Comparison of ENCODE assay signal across 1 cellular context in genomic region chr15:67506775-67507747, GRCh38.
TF ChIP-seq lines count a peak whose summit lies in the region.

No MANE protein-coding gene starts in this region.

TF ChIP-seq in K562, 482 proteins besides CTCF, POLR2A, EP300 and RAD21 (continued from another document and continues in another):
- TF ChIP-seq BHLHE40 (IDR thresholded peaks at IDR 0.05; ENCODE audit: low read length): no peak
- no peak for TF ChIP-seq ZNF140 (CRISPR knock-in tag; IDR thresholded peaks at IDR 0.05)
- no peak for TF ChIP-seq KLF16 (IDR thresholded peaks at IDR 0.05)
- no peak for TF ChIP-seq ETV5 (CRISPR knock-in tag; IDR thresholded peaks at IDR 0.05; ENCODE audit: low read depth)
- TF ChIP-seq ZNF217 (CRISPR knock-in tag; IDR thresholded peaks at IDR 0.05): no peak
- no peak for TF ChIP-seq ZNF75A (CRISPR knock-in tag; IDR thresholded peaks at IDR 0.05)
- peak; percentile 51; the same call in 1 of the 2 replicates for TF ChIP-seq ATF7 (IDR thresholded peaks at IDR 0.05)
- TF ChIP-seq NCOA2 (IDR thresholded peaks at IDR 0.05; ENCODE audit: partially characterized antibody in 2 of 2): no peak
- no peak for TF ChIP-seq LEF1 (IDR thresholded peaks at IDR 0.05)
- no peak for TF ChIP-seq ZNF165 (CRISPR knock-in tag; IDR thresholded peaks at IDR 0.05; ENCODE audit: borderline replicate concordance)
- TF ChIP-seq ZNF395 (CRISPR knock-in tag; IDR thresholded peaks at IDR 0.05): no peak; the same call in 1 of the 2 replicates
- TF ChIP-seq GTF2E2 (tag; IDR thresholded peaks at IDR 0.05): no peak
- TF ChIP-seq RBM25 (IDR thresholded peaks at IDR 0.05; ENCODE audit: low read depth, low read length, severe bottlenecking): no peak
- no peak for TF ChIP-seq NR4A1 (CRISPR knock-in tag; IDR thresholded peaks at IDR 0.05)
- 0 out of 2 replicates have a peak, but pooled peaks have one; percentile 35 for TF ChIP-seq NR4A1 (tag; IDR thresholded peaks at IDR 0.05)
- TF ChIP-seq ZBTB12 (CRISPR knock-in tag; IDR thresholded peaks at IDR 0.05): no peak
- TF ChIP-seq ZNF175 (CRISPR knock-in tag; IDR thresholded peaks at IDR 0.05; ENCODE audit: low read depth): peak; percentile 46; the same call in 1 of the 2 replicates
- no peak for TF ChIP-seq PYGO2 (tag; IDR thresholded peaks at IDR 0.05)
- TF ChIP-seq, protein P1, sequence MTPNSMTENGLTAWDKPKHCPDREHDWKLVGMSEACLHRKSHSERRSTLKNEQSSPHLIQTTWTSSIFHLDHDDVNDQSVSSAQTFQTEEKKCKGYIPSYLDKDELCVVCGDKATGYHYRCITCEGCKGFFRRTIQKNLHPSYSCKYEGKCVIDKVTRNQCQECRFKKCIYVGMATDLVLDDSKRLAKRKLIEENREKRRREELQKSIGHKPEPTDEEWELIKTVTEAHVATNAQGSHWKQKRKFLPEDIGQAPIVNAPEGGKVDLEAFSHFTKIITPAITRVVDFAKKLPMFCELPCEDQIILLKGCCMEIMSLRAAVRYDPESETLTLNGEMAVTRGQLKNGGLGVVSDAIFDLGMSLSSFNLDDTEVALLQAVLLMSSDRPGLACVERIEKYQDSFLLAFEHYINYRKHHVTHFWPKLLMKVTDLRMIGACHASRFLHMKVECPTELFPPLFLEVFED (CRISPR knock-in tag; conservative IDR thresholded peaks at IDR 0.05): no peak
- TF ChIP-seq BRF1 (IDR thresholded peaks at IDR 0.05; ENCODE audit: borderline replicate concordance, extremely low read depth, insufficient read length): no peak
- TF ChIP-seq, protein P2, sequence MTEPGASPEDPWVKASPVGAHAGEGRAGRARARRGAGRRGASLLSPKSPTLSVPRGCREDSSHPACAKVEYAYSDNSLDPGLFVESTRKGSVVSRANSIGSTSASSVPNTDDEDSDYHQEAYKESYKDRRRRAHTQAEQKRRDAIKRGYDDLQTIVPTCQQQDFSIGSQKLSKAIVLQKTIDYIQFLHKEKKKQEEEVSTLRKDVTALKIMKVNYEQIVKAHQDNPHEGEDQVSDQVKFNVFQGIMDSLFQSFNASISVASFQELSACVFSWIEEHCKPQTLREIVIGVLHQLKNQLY (CRISPR knock-in tag; conservative IDR thresholded peaks at IDR 0.05): no peak
- no peak for TF ChIP-seq ZEB2 (IDR thresholded peaks at IDR 0.05)
- TF ChIP-seq, protein P3, sequence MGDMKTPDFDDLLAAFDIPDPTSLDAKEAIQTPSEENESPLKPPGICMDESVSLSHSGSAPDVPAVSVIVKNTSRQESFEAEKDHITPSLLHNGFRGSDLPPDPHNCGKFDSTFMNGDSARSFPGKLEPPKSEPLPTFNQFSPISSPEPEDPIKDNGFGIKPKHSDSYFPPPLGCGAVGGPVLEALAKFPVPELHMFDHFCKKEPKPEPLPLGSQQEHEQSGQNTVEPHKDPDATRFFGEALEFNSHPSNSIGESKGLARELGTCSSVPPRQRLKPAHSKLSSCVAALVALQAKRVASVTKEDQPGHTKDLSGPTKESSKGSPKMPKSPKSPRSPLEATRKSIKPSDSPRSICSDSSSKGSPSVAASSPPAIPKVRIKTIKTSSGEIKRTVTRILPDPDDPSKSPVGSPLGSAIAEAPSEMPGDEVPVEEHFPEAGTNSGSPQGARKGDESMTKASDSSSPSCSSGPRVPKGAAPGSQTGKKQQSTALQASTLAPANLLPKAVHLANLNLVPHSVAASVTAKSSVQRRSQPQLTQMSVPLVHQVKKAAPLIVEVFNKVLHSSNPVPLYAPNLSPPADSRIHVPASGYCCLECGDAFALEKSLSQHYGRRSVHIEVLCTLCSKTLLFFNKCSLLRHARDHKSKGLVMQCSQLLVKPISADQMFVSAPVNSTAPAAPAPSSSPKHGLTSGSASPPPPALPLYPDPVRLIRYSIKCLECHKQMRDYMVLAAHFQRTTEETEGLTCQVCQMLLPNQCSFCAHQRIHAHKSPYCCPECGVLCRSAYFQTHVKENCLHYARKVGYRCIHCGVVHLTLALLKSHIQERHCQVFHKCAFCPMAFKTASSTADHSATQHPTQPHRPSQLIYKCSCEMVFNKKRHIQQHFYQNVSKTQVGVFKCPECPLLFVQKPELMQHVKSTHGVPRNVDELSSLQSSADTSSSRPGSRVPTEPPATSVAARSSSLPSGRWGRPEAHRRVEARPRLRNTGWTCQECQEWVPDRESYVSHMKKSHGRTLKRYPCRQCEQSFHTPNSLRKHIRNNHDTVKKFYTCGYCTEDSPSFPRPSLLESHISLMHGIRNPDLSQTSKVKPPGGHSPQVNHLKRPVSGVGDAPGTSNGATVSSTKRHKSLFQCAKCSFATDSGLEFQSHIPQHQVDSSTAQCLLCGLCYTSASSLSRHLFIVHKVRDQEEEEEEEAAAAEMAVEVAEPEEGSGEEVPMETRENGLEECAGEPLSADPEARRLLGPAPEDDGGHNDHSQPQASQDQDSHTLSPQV (IDR thresholded peaks at IDR 0.05): peak; percentile 18; the same call in 1 of the 2 replicates
- TF ChIP-seq ZHX1 (conservative IDR thresholded peaks at IDR 0.05; ENCODE audit: low read length): no peak
- TF ChIP-seq BRCA1 (IDR thresholded peaks at IDR 0.05): no peak
- TF ChIP-seq BRCA1 (CRISPR knock-in tag; IDR thresholded peaks at IDR 0.05): no peak
- TF ChIP-seq TRIM24 (IDR thresholded peaks at IDR 0.05): peak; percentile 94 to 97
- TF ChIP-seq ZKSCAN1 (IDR thresholded peaks at IDR 0.05; ENCODE audit: low read depth, low read length): no peak
- TF ChIP-seq, protein P4, sequence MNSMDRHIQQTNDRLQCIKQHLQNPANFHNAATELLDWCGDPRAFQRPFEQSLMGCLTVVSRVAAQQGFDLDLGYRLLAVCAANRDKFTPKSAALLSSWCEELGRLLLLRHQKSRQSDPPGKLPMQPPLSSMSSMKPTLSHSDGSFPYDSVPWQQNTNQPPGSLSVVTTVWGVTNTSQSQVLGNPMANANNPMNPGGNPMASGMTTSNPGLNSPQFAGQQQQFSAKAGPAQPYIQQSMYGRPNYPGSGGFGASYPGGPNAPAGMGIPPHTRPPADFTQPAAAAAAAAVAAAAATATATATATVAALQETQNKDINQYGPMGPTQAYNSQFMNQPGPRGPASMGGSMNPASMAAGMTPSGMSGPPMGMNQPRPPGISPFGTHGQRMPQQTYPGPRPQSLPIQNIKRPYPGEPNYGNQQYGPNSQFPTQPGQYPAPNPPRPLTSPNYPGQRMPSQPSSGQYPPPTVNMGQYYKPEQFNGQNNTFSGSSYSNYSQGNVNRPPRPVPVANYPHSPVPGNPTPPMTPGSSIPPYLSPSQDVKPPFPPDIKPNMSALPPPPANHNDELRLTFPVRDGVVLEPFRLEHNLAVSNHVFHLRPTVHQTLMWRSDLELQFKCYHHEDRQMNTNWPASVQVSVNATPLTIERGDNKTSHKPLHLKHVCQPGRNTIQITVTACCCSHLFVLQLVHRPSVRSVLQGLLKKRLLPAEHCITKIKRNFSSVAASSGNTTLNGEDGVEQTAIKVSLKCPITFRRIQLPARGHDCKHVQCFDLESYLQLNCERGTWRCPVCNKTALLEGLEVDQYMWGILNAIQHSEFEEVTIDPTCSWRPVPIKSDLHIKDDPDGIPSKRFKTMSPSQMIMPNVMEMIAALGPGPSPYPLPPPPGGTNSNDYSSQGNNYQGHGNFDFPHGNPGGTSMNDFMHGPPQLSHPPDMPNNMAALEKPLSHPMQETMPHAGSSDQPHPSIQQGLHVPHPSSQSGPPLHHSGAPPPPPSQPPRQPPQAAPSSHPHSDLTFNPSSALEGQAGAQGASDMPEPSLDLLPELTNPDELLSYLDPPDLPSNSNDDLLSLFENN (IDR thresholded peaks at IDR 0.05; ENCODE audit: low read depth in 2 of 2, low read length in 2 of 2): no peak
- TF ChIP-seq, protein P5, sequence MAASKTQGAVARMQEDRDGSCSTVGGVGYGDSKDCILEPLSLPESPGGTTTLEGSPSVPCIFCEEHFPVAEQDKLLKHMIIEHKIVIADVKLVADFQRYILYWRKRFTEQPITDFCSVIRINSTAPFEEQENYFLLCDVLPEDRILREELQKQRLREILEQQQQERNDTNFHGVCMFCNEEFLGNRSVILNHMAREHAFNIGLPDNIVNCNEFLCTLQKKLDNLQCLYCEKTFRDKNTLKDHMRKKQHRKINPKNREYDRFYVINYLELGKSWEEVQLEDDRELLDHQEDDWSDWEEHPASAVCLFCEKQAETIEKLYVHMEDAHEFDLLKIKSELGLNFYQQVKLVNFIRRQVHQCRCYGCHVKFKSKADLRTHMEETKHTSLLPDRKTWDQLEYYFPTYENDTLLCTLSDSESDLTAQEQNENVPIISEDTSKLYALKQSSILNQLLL (CRISPR knock-in tag; IDR thresholded peaks at IDR 0.05; ENCODE audit: borderline replicate concordance): no peak
- TF ChIP-seq SUPT5H (IDR thresholded peaks at IDR 0.05): no peak
- no peak for TF ChIP-seq FIP1L1 (IDR thresholded peaks at IDR 0.05; ENCODE audit: low read depth, low read length, poor library complexity, severe bottlenecking)
- no peak for TF ChIP-seq ARID3B (CRISPR knock-in tag; IDR thresholded peaks at IDR 0.05; ENCODE audit: borderline replicate concordance)
- no peak for TF ChIP-seq CBFB (CRISPR knock-in tag; IDR thresholded peaks at IDR 0.05)
- no peak for TF ChIP-seq CBX3 (IDR thresholded peaks at IDR 0.05; ENCODE audit: borderline replicate concordance in 1 of 2, low read length in 2 of 2)
- TF ChIP-seq ZBTB17 (CRISPR knock-in tag; IDR thresholded peaks at IDR 0.05): no peak
- TF ChIP-seq NBN (IDR thresholded peaks at IDR 0.05; ENCODE audit: low read depth): no peak
- no peak for TF ChIP-seq EZH2 (IDR thresholded peaks at IDR 0.05; ENCODE audit: borderline replicate concordance, low read depth, low read length)
- TF ChIP-seq, protein P6, sequence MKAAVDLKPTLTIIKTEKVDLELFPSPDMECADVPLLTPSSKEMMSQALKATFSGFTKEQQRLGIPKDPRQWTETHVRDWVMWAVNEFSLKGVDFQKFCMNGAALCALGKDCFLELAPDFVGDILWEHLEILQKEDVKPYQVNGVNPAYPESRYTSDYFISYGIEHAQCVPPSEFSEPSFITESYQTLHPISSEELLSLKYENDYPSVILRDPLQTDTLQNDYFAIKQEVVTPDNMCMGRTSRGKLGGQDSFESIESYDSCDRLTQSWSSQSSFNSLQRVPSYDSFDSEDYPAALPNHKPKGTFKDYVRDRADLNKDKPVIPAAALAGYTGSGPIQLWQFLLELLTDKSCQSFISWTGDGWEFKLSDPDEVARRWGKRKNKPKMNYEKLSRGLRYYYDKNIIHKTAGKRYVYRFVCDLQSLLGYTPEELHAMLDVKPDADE (conservative IDR thresholded peaks at IDR 0.05; ENCODE audit: control insufficient read depth, low read depth, low read length): no peak
- no peak for TF ChIP-seq ZNF224 (CRISPR knock-in tag; IDR thresholded peaks at IDR 0.05)
- TF ChIP-seq THAP7 (CRISPR knock-in tag; IDR thresholded peaks at IDR 0.05): no peak
- TF ChIP-seq PTBP1 (IDR thresholded peaks at IDR 0.05; ENCODE audit: low read depth, low read length): no peak
- TF ChIP-seq PTTG1 (tag; IDR thresholded peaks at IDR 0.05; ENCODE audit: low read depth): no peak
- TF ChIP-seq GTF2A2 (tag; IDR thresholded peaks at IDR 0.05): peak; percentile 61; the same call in 1 of the 2 replicates
- TF ChIP-seq MAFF (IDR thresholded peaks at IDR 0.05; ENCODE audit: low read length): no peak
- no peak for TF ChIP-seq ZNF134 (CRISPR knock-in tag; conservative IDR thresholded peaks at IDR 0.05)
